In the genomic region with DNA sequence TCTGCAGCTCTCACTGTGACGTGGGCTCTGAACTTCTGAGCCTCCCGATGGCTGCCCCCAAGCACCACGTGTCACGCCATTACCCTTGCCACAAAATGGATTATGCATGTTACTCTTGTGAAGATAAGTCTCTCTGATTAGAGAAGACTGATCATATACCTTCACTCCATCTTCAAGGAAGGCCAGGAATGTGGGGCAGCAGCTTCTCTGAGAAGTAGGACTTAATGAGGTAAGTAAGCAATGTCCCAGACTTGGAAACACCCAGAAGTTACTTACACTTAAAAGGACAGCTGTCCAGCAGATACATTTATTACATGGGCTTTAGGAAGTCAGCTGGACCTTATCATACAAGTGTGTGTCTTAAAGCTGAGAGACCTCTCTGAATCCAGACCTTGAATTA, we compare ENCODE assay signal across 32 cellular contexts.
"Had no signal": no experiment of that assay in that cellular context is flagged by ENCODE, and none has a peak within 500 bp of the region (broad histone marks: within the 10 kb centered on the region; RNA-seq: fewer than 3 reads in every experiment).

No MANE protein-coding gene starts in this region.

- H3K27ac Mint-ChIP-seq: activated CD4-positive, alpha-beta T cell treated with anti-CD3 and anti-CD28 coated beads, Interleukin-2, amount 10 ng/mL, durations not matched to agents 24 days and 14 days; activated CD8-positive, alpha-beta T cell treated with anti-CD3 and anti-CD28 coated beads for 36 hours; activated naive CD4-positive, alpha-beta T cell treated with anti-CD3 and anti-CD28 coated beads for 36 hours; activated naive CD8-positive, alpha-beta T cell treated with anti-CD3 and anti-CD28 coated beads for 36 hours; activated T-helper 1 cell treated with anti-CD3 and anti-CD28 coated beads, Interleukin-12 subunit alpha, Interleukin-12 subunit beta, Interleukin-2, Interleukin-4 antibody, amounts not matched to agents 30 ng/mL and 10 ng/mL and 1 ng/mL, durations not matched to agents 14 hours and 24 hours and 36 hours; T-helper 1 cell treated with Interleukin-12 subunit alpha and Interleukin-12 subunit beta and Interleukin-4 antibody, amounts not matched to agents 30 μg/mL and 1 μg/mL, for 36 hours; T-helper 2 cell treated with Interferon-gamma antibody and Interleukin-4, amounts not matched to agents 5 μg/mL and 100 μg/mL, for 36 hours had no signal

- H3K4me3 Mint-ChIP-seq: activated CD4-positive, alpha-beta T cell treated with anti-CD3 and anti-CD28 coated beads, Interleukin-2, amount 10 ng/mL, durations not matched to agents 24 days and 14 days; activated CD8-positive, alpha-beta T cell treated with anti-CD3 and anti-CD28 coated beads for 36 hours; activated naive CD4-positive, alpha-beta T cell treated with anti-CD3 and anti-CD28 coated beads for 36 hours; activated naive CD8-positive, alpha-beta T cell treated with anti-CD3 and anti-CD28 coated beads for 36 hours; activated T-cell treated with anti-CD3 and anti-CD28 coated beads, Interleukin-2, amount 50 U/mL, for 4 hours; activated T-helper 1 cell treated with anti-CD3 and anti-CD28 coated beads, Interleukin-12 subunit alpha, Interleukin-12 subunit beta, Interleukin-2, Interleukin-4 antibody, amounts not matched to agents 30 ng/mL and 10 ng/mL and 1 ng/mL, durations not matched to agents 14 hours and 24 hours and 36 hours; T-helper 1 cell treated with Interleukin-12 subunit alpha and Interleukin-12 subunit beta and Interleukin-4 antibody, amounts not matched to agents 30 μg/mL and 1 μg/mL, for 36 hours; T-helper 2 cell treated with Interferon-gamma antibody and Interleukin-4, amounts not matched to agents 5 μg/mL and 100 μg/mL, for 36 hours had no signal

- H3K27me3 Mint-ChIP-seq: activated CD8-positive, alpha-beta T cell treated with anti-CD3 and anti-CD28 coated beads for 36 hours; activated naive CD8-positive, alpha-beta T cell treated with anti-CD3 and anti-CD28 coated beads for 36 hours had no signal

- H3K36me3 Mint-ChIP-seq: activated naive CD8-positive, alpha-beta T cell treated with anti-CD3 and anti-CD28 coated beads for 36 hours had no signal

- H3K36me3 ChIP-seq: brain microvascular endothelial cell, SJCRH30 had no signal

- DNase-seq: activated CD4-positive, alpha-beta T cell treated with anti-CD3 and anti-CD28 coated beads, Interleukin-2, amount 10 ng/mL, durations not matched to agents 24 days and 14 days; activated CD4-positive, alpha-beta T cell treated with anti-CD3 and anti-CD28 coated beads, Interleukin-2, amount 50 U/mL, for 4 hours; activated CD8-positive, alpha-beta T cell treated with anti-CD3 and anti-CD28 coated beads for 36 hours; activated gamma-delta T cell treated with Interleukin-2 at 50 U/mL for 16 hours; activated naive CD4-positive, alpha-beta T cell treated with anti-CD3 and anti-CD28 coated beads for 36 hours; activated naive CD8-positive, alpha-beta T cell treated with anti-CD3 and anti-CD28 coated beads for 36 hours; activated T-cell treated with anti-CD3 and anti-CD28 coated beads for 4 hours; activated T-cell treated with anti-CD3 and anti-CD28 coated beads, Interleukin-2, amount 50 U/mL, for 4 hours; amniotic stem cell; aorta; brain microvascular endothelial cell; Karpas-422; KBM-7; NCI-H1105; NCI-H1417 treated with DMSO at 0.1 percent for 48 hours; NCI-H187 treated with DMSO at 0.1 percent for 48 hours; NCI-H2081; NCI-H2171 treated with DMSO at 0.1 percent for 48 hours; NCI-H2227 treated with DMSO at 0.1 percent for 48 hours; NCI-H446; NCI-H510A treated with DMSO at 0.1 percent for 48 hours; NCI-H526 treated with DMSO at 0.1 percent for 48 hours; NK-92 treated with Interleukin-12 subunit alpha and Interleukin-12 subunit beta, amount 100 ng/mL, for 24 hours; PC-3; SHP77; SJCRH30 had no signal

- H3K27ac ChIP-seq: brain microvascular endothelial cell, SJCRH30, SK-N-MC had no signal

- ATAC-seq: activated CD8-positive, alpha-beta T cell treated with anti-CD3 and anti-CD28 coated beads for 36 hours; activated T-cell treated with anti-CD3 and anti-CD28 coated beads, Interleukin-2, amount 50 U/mL, for 4 hours; PC-3 had no signal

- H3K4me3 ChIP-seq: SJCRH30, SK-N-MC had no signal

- FAIRE-seq: RCC 7860, TTC549 had no signal

- H3K27me3 ChIP-seq: brain microvascular endothelial cell, SJCRH30 had no signal
